1 cellular context compared by ENCODE assay signal in the genomic region with DNA sequence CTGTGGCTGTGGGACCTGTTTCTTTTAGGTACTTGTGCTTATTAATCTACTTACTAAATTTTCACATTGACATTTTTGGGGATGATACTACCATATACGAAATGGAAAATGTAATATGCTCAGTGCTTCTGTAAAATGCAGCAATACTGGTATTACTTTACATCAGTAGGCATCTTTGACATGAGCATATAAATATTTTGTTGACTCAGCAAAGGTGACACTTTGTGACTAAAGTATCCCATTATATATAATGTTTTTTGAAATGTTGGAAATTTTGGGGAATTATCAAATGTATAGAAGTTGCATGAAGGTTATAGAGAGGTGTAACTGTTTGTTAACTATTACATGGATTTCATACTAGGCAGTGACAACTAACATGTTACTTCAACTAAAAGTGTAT.
TF ChIP-seq lines count a peak whose summit lies in the region.

No MANE protein-coding gene starts in this region.

TF ChIP-seq in K562, 482 proteins besides CTCF, POLR2A, EP300 and RAD21:
- TF ChIP-seq, protein P1, sequence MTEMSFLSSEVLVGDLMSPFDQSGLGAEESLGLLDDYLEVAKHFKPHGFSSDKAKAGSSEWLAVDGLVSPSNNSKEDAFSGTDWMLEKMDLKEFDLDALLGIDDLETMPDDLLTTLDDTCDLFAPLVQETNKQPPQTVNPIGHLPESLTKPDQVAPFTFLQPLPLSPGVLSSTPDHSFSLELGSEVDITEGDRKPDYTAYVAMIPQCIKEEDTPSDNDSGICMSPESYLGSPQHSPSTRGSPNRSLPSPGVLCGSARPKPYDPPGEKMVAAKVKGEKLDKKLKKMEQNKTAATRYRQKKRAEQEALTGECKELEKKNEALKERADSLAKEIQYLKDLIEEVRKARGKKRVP (CRISPR knock-in tag; IDR thresholded peaks at IDR 0.05), result no peak
- TF ChIP-seq MAFF (IDR thresholded peaks at IDR 0.05; ENCODE audit: low read length), result peak; percentile 86
- TF ChIP-seq MAFG (tag; conservative IDR thresholded peaks at IDR 0.05), result peak; percentile 82
- peak; percentile 93 for TF ChIP-seq ZNF316 (IDR thresholded peaks at IDR 0.05)
- TF ChIP-seq C11orf30 (IDR thresholded peaks at IDR 0.05; ENCODE audit: low read depth), result peak; percentile 85
- TF ChIP-seq ZC3H11A (IDR thresholded peaks at IDR 0.05; ENCODE audit: low read depth, low read length), result no peak
- peak; percentile 90 for TF ChIP-seq MAFK (IDR thresholded peaks at IDR 0.05; ENCODE audit: low read length)
